ENCODE assay signal across 8 cellular contexts in genomic region chr1:160428655-160429054, GRCh38. TPM values are rescaled to one million over a fixed set of nuclear protein-coding genes. Genes with fewer than 3 reads are reported as not detected.
DNase-seq lines count a peak whose midpoint lies in the region; ATAC-seq and TF ChIP-seq lines count a peak whose summit lies in the region.

No MANE protein-coding gene starts in this region.

- BruUV-seq in PC-3 (replicated peaks; lab: Mats Ljungman, UMichigan), result no TSS peak

- no peaks in the 10 kb centered on the region for H3K9me2 ChIP-seq in PC-3 (replicated peaks; ENCODE audit: low read length)

- WGBS in right cardiac atrium, result 55% methylated on average over 1 of the region's 1 CpG

- TF ChIP-seq CTCF in PC-3 (conservative IDR thresholded peaks at IDR 0.05; ENCODE audit: low read depth, low read length), result peak; percentile 87

- H3K79me2 ChIP-seq in PC-3 (ENCODE audit: low read length), result no peaks in the 10 kb centered on the region

- ATAC-seq in PC-3 (peak; percentile 85), right cardiac atrium (peak; percentile 78 to 83), GM19395 (IDR thresholded peaks at IDR 0.05; ENCODE audit: unreplicated experiment) (no peak)

- H2AFZ ChIP-seq in PC-3 (ENCODE audit: low read length), result no peak overlapping the region

- POLR2A ChIA-PET in PC-3 (lab: Charles Lee; ENCODE audit: unreplicated experiment), result interaction anchor here (0.6 kb wide), 1 partner anchor 737 kb away, joined by 3 read pairs; no protein-coding TSS in a partner anchor

- no peaks in the 10 kb centered on the region for H3K9me3 ChIP-seq in HAP-1
- H3K9me3 ChIP-seq in PC-3 (ENCODE audit: low read length), result no peaks in the 10 kb centered on the region
- H3K9me3 ChIP-seq in adipocyte (ENCODE audit: control insufficient read depth, low read length), result no peaks in the 10 kb centered on the region
- H3K9me3 ChIP-seq in right cardiac atrium (ENCODE audit: control insufficient read depth, low read length), result no peaks in the 10 kb centered on the region

- H3K9ac ChIP-seq in PC-3 (ENCODE audit: low read length) (no peak overlapping the region), adipocyte (ENCODE audit: low read length) (no peak overlapping the region)

- no peak overlapping the region for H3K4me2 ChIP-seq in PC-3 (ENCODE audit: low read length)

- H3K36me3 ChIP-seq in HAP-1 (replicated peaks) (peaks cover 11% of the 10 kb centered on the region), PC-3 (ENCODE audit: low read depth, low read length) (no peaks in the 10 kb centered on the region), adipocyte (ENCODE audit: control insufficient read depth, insufficient read depth, low read length, severe bottlenecking) (no peaks in the 10 kb centered on the region)

- H3K27ac ChIP-seq in PC-3 (ENCODE audit: low read length), result no peak overlapping the region
- H3K27ac ChIP-seq in right cardiac atrium (ENCODE audit: low read length), result no peak overlapping the region

- DNase-seq in DMS53 (lab: John Stamatoyannopoulos, UW), result peak; percentile 86
- peak; percentile 48 to 58 for DNase-seq in HAP-1 (ENCODE audit: low spot score in 2 of 2)
- peak; percentile 70 for DNase-seq in PC-3
- peak; percentile 58 for DNase-seq in adipocyte (ENCODE audit: low read depth)
- DNase-seq in right cardiac atrium, result peak; percentile 44 to 83 (median 71)
- peak; percentile 35 for DNase-seq in smooth muscle cell of the brain vasculature (ENCODE audit: low read depth, low spot score)
- no peak for DNase-seq in 8988T

- intact Hi-C loops in PC-3 (cut with micrococcal nuclease), result loop anchor here (1.0 kb wide), 1 partner anchor 179 kb away; no protein-coding TSS in a partner anchor
- intact Hi-C loops in right cardiac atrium (cut with DNase I), result loop anchor here in 2 of 4 donors (2.0 kb wide), 1 partner anchor 178 kb away; no protein-coding TSS in a partner anchor

- no peaks in the 10 kb centered on the region for H4K20me1 ChIP-seq in PC-3 (ENCODE audit: low read length)

- H3K27me3 ChIP-seq in HAP-1 (ENCODE audit: low read depth) (no peaks in the 10 kb centered on the region), PC-3 (ENCODE audit: low read length) (peaks cover 14% of the 10 kb centered on the region), adipocyte (replicated peaks; ENCODE audit: control insufficient read depth, insufficient read depth, low read length) (peaks cover 12% of the 10 kb centered on the region), right cardiac atrium (ENCODE audit: control insufficient read depth, insufficient read depth) (no peaks in the 10 kb centered on the region)

- H3K4me1 ChIP-seq in HAP-1, result no peaks in the 10 kb centered on the region
- peaks cover 4% of the 10 kb centered on the region for H3K4me1 ChIP-seq in PC-3 (ENCODE audit: insufficient read depth, low read length)
- H3K4me1 ChIP-seq in adipocyte (ENCODE audit: control insufficient read depth, insufficient read depth, low read length), result no peaks in the 10 kb centered on the region
- H3K4me1 ChIP-seq in right cardiac atrium (ENCODE audit: control insufficient read depth, insufficient read depth, low read length), result peaks cover 2% of the 10 kb centered on the region

- in situ Hi-C loops in HAP-1 (cut with MboI; ENCODE audit: low sequenced_read_pairs), result no loop called here

- H3K4me3 ChIP-seq in HAP-1, result no peak overlapping the region
- H3K4me3 ChIP-seq in PC-3 (ENCODE audit: low read length), result no peak overlapping the region
- H3K4me3 ChIP-seq in adipocyte (ENCODE audit: low read length), result no peak overlapping the region
- no peak overlapping the region for H3K4me3 ChIP-seq in right cardiac atrium (ENCODE audit: low read length)

- CTCF ChIA-PET in PC-3 (lab: Charles Lee), result interaction anchor here (0.7 kb wide), 1 partner anchor 245 kb away, joined by 3 read pairs; no protein-coding TSS in a partner anchor

- no peaks in the 10 kb centered on the region for H3F3A ChIP-seq in PC-3 (ENCODE audit: low read length, unreplicated experiment)

RNA-seq across cellular contexts. Expression of gene VANGL2, which starts 28.3 kb away (rescaled TPM):
- total RNA-seq in PC-3 (2014; rRNA removed) (0.06 and 0.44 TPM in 2 replicates), right cardiac atrium (10 to 100 TPM in 2 of 4 donors, 1 to 10 TPM in 2; 8.3 to 11.4 (median 9.5) TPM)
- polyA plus RNA-seq in right cardiac atrium, result 4.7 TPM
